ENCODE assay signal across 19 cellular contexts in genomic region chr5:58265531-58265930, GRCh38.
DNase-seq lines count a peak whose midpoint lies in the region; ATAC-seq, FAIRE-seq and TF ChIP-seq lines count a peak whose summit lies in the region.
"Had no signal": no experiment of that assay in that cellular context is flagged by ENCODE, and none has a peak within 500 bp of the region (broad histone marks: within the 10 kb centered on the region; RNA-seq: fewer than 3 reads in every experiment).

No MANE protein-coding gene starts in this region.

- H3K9me3 ChIP-seq in mammary epithelial cell (replicated peaks; ENCODE audit: insufficient read depth, low read length) (no peaks in the 10 kb centered on the region), breast epithelium (no peaks in the 10 kb centered on the region), astrocyte (ENCODE audit: insufficient read depth, low read depth, low read length) (no peaks in the 10 kb centered on the region), neural cell (ENCODE audit: low read length) (no peaks in the 10 kb centered on the region)
- H3K9me3 ChIP-seq: A549, BLaER1 had no signal

- H3K9me3 Mint-ChIP-seq in astrocyte (ENCODE audit: unreplicated experiment) = peaks cover 2% of the 10 kb centered on the region
- H3K9me3 Mint-ChIP-seq: CD8-positive, alpha-beta T cell; IgD-negative memory B cell had no signal

- intact Hi-C loops in mammary epithelial cell (cut with micrococcal nuclease) (no loop called here), breast epithelium (cut with DNase I; ENCODE audit: low total_unique reads) (no loop called here)

- H3K4me1 ChIP-seq in mammary epithelial cell (ENCODE audit: insufficient read depth, low read length) = peaks cover 7% of the 10 kb centered on the region
- no peaks in the 10 kb centered on the region for H3K4me1 ChIP-seq in breast epithelium
- peaks cover 7% of the 10 kb centered on the region for H3K4me1 ChIP-seq in astrocyte (ENCODE audit: insufficient read depth, low read length)
- H3K4me1 ChIP-seq: BLaER1 had no signal

- TF ChIP-seq POLR2A in breast epithelium (IDR thresholded peaks at IDR 0.05) = no peak

- H3K4me3 ChIP-seq in mammary epithelial cell (replicated peaks in 1 of 3; ENCODE audit: insufficient read depth in 1 of 3, low read depth in 2 of 3, low read length in 3 of 3) = no peak overlapping the region
- no peak overlapping the region for H3K4me3 ChIP-seq in breast epithelium
- H3K4me3 ChIP-seq in astrocyte (ENCODE audit: insufficient read depth, low read depth, low read length) = no peak overlapping the region
- H3K4me3 ChIP-seq in neural cell (ENCODE audit: low read length) = peak overlapping the region; percentile 47
- H3K4me3 ChIP-seq: A549, BLaER1 had no signal

- no peaks in the 10 kb centered on the region for H3K36me3 Mint-ChIP-seq in astrocyte (ENCODE audit: low read depth, unreplicated experiment)
- H3K36me3 Mint-ChIP-seq: CD14-positive monocyte; CD8-positive, alpha-beta T cell; IgD-negative memory B cell had no signal

- dilution Hi-C loops in mammary epithelial cell (cut with HindIII; ENCODE audit: low sequenced_read_pairs) = no loop called here

- no peaks in the 10 kb centered on the region for H3K27me3 Mint-ChIP-seq in astrocyte (ENCODE audit: low read depth, unreplicated experiment)

- H3K4me2 ChIP-seq in mammary epithelial cell (ENCODE audit: insufficient read depth, low read depth, low read length) (no peak overlapping the region), astrocyte (ENCODE audit: low read length) (no peak overlapping the region), neural cell (ENCODE audit: low read length) (peak overlapping the region; percentile 64)
- H3K4me2 ChIP-seq: A549, BLaER1 had no signal

- H3K36me3 ChIP-seq in mammary epithelial cell (ENCODE audit: insufficient read depth, low read length) = no peaks in the 10 kb centered on the region
- H3K36me3 ChIP-seq in breast epithelium = no peaks in the 10 kb centered on the region
- H3K36me3 ChIP-seq in astrocyte (ENCODE audit: insufficient read depth, low read length) = no peaks in the 10 kb centered on the region
- H3K36me3 ChIP-seq in neural cell (ENCODE audit: insufficient read depth, low read length) = no peaks in the 10 kb centered on the region
- H3K36me3 ChIP-seq: BLaER1 had no signal

- H3K4me3 Mint-ChIP-seq in astrocyte (ENCODE audit: unreplicated experiment) = no peak overlapping the region
- H3K4me3 Mint-ChIP-seq: CD14-positive monocyte; CD8-positive, alpha-beta T cell; IgD-negative memory B cell had no signal

- TF ChIP-seq RAD21 in neural cell (conservative IDR thresholded peaks at IDR 0.05) = no peak

- H3K27ac Mint-ChIP-seq in astrocyte (ENCODE audit: unreplicated experiment) = no peak overlapping the region
- H3K27ac Mint-ChIP-seq: CD14-positive monocyte; CD8-positive, alpha-beta T cell; IgD-negative memory B cell had no signal

- H3K9ac ChIP-seq in mammary epithelial cell (ENCODE audit: insufficient read depth, low read length) = no peak overlapping the region
- no peak overlapping the region for H3K9ac ChIP-seq in astrocyte (ENCODE audit: low read length)
- peak overlapping the region; percentile 66 for H3K9ac ChIP-seq in neural cell (ENCODE audit: low read length)
- H3K9ac ChIP-seq: BLaER1 had no signal

- in situ Hi-C loops in mammary epithelial cell (cut with MboI; ENCODE audit: low sequenced_read_pairs in 2 of 2) = no loop called here

- no TSS peak for BruUV-seq in mammary epithelial cell (replicated peaks; lab: Mats Ljungman, UMichigan)

- H3K27me3 ChIP-seq in mammary epithelial cell (ENCODE audit: insufficient read depth, low read length) = no peaks in the 10 kb centered on the region
- no peaks in the 10 kb centered on the region for H3K27me3 ChIP-seq in breast epithelium
- no peaks in the 10 kb centered on the region for H3K27me3 ChIP-seq in astrocyte (ENCODE audit: insufficient read depth, low read length)
- no peaks in the 10 kb centered on the region for H3K27me3 ChIP-seq in neural cell (ENCODE audit: insufficient read depth, low read depth, low read length)
- H3K27me3 ChIP-seq: BLaER1 had no signal

- no peak for DNase-seq in mammary epithelial cell
- DNase-seq in breast epithelium (ENCODE audit: low spot score in 2 of 2) = no peak
- DNase-seq in astrocyte (ENCODE audit: low read depth) = no peak
- DNase-seq in CD1c-positive myeloid dendritic cell (ENCODE audit: extremely low spot score) = no peak
- DNase-seq in NCI-H187 (lab: John Stamatoyannopoulos, UW) = no peak
- DNase-seq: Calu3; CD8-positive, alpha-beta T cell; DMS79 treated with DMSO at 0.1 percent for 48 hours; GF-D8; HCEC 1CT; KBM-7 had no signal

- peaks cover 10% of the 10 kb centered on the region for H3F3A ChIP-seq in neural cell (ENCODE audit: insufficient read depth, low read length, poor library complexity, severe bottlenecking)

- 90% methylated on average over 3 of the region's 3 CpGs for WGBS in mammary epithelial cell (ENCODE audit: low coverage, missing lambda C conversion rate)

- H4K20me1 ChIP-seq in mammary epithelial cell (ENCODE audit: insufficient read depth, low read length) (no peaks in the 10 kb centered on the region), astrocyte (ENCODE audit: insufficient read depth, low read length) (no peaks in the 10 kb centered on the region), neural cell (ENCODE audit: insufficient read depth) (no peaks in the 10 kb centered on the region)
- H4K20me1 ChIP-seq: BLaER1 had no signal

- no peak for TF ChIP-seq CTCF in mammary epithelial cell (conservative IDR thresholded peaks at IDR 0.05 in 1 of 2, IDR thresholded peaks at IDR 0.05 in 1 of 2; ENCODE audit: extremely low read depth in 1 of 2, insufficient read depth in 1 of 2, low read depth in 1 of 2, low read length in 2 of 2)
- TF ChIP-seq CTCF in breast epithelium (IDR thresholded peaks at IDR 0.05) = no peak
- no peak for TF ChIP-seq CTCF in astrocyte (IDR thresholded peaks at IDR 0.05; ENCODE audit: insufficient read depth, low read depth, low read length)
- TF ChIP-seq CTCF in neural cell (IDR thresholded peaks at IDR 0.05; ENCODE audit: poor library complexity, severe bottlenecking) = no peak

- peak overlapping the region; percentile 2 for H2AFZ ChIP-seq in mammary epithelial cell (ENCODE audit: low read depth, low read length)
- H2AFZ ChIP-seq in astrocyte (ENCODE audit: low read depth, low read length) = no peak overlapping the region
- H2AFZ ChIP-seq in neural cell (ENCODE audit: low read depth, low read length) = peak overlapping the region; percentile 13

- FAIRE-seq in astrocyte (lab: Jason Lieb, UNC) = peak; percentile 74
- FAIRE-seq: HepG2 had no signal

- no peak for ATAC-seq in HG02798 (IDR thresholded peaks at IDR 0.05; ENCODE audit: poor library complexity, unreplicated experiment)
- ATAC-seq: A549; CD8-positive, alpha-beta T cell; HepG2 had no signal

- H3K79me2 ChIP-seq in mammary epithelial cell (ENCODE audit: insufficient read depth, low read length) (no peaks in the 10 kb centered on the region), astrocyte (ENCODE audit: insufficient read depth, low read length) (no peaks in the 10 kb centered on the region), neural cell (replicated peaks; ENCODE audit: insufficient read depth, low read length) (no peaks in the 10 kb centered on the region)

- CTCF ChIA-PET in mammary epithelial cell (lab: Charles Lee; ENCODE audit: low non-redundant PET) = no interaction called here

- H3K27ac ChIP-seq in mammary epithelial cell (ENCODE audit: insufficient read depth, low read depth, low read length) = no peak overlapping the region
- H3K27ac ChIP-seq in breast epithelium = no peak overlapping the region
- no peak overlapping the region for H3K27ac ChIP-seq in astrocyte (ENCODE audit: low read depth, low read length)
- H3K27ac ChIP-seq in neural cell (ENCODE audit: low read length) = peak overlapping the region; percentile 97
- H3K27ac ChIP-seq: 22Rv1, BLaER1 had no signal

- no peaks in the 10 kb centered on the region for H3K9me2 ChIP-seq in neural cell (ENCODE audit: insufficient read depth, low read length)

- no peak for TF ChIP-seq EP300 in neural cell (conservative IDR thresholded peaks at IDR 0.05; ENCODE audit: poor library complexity, severe bottlenecking)

- H3K4me1 Mint-ChIP-seq in astrocyte (ENCODE audit: low read depth, unreplicated experiment) = no peaks in the 10 kb centered on the region
- H3K4me1 Mint-ChIP-seq: CD14-positive monocyte, IgD-negative memory B cell had no signal

TF ChIP-seq in neural cell, 6 proteins besides CTCF, POLR2A, EP300 and RAD21:
- TF ChIP-seq REST (IDR thresholded peaks at IDR 0.05; ENCODE audit: borderline replicate concordance) = no peak
- no peak for TF ChIP-seq SMC3 (conservative IDR thresholded peaks at IDR 0.05; ENCODE audit: poor library complexity)
- TF ChIP-seq POLR2AphosphoS5 (IDR thresholded peaks at IDR 0.05) = no peak
- no peak for TF ChIP-seq MXI1 (conservative IDR thresholded peaks at IDR 0.05; ENCODE audit: poor library complexity, severe bottlenecking)
- no peak for TF ChIP-seq EZH2 (IDR thresholded peaks at IDR 0.05; ENCODE audit: borderline replicate concordance, insufficient read depth, low read length, poor library complexity, severe bottlenecking)
- TF ChIP-seq TAF1 (IDR thresholded peaks at IDR 0.05; ENCODE audit: low read depth) = no peak
TF ChIP-seq in neural cell: peak in this region for 0.
